Comparison of ENCODE assay signal across 11 cellular contexts in genomic region chr10:44051584-44052385, GRCh38.
DNase-seq lines count a peak whose midpoint lies in the region; ATAC-seq and TF ChIP-seq lines count a peak whose summit lies in the region.
"Had no signal": no experiment of that assay in that cellular context is flagged by ENCODE, and none has a peak within 500 bp of the region (broad histone marks: within the 10 kb centered on the region; RNA-seq: fewer than 3 reads in every experiment).

No MANE protein-coding gene starts in this region.

- DNase-seq in HCEC 1CT, result peak; percentile 45
- peak; percentile 27 for DNase-seq in adipocyte (ENCODE audit: low read depth)
- DNase-seq in hepatic stellate cell (ENCODE audit: low spot score), result peak; percentile 22
- DNase-seq in thoracic aorta (ENCODE audit: low spot score), result peak; percentile 26
- no peak for DNase-seq in NCI-H524 treated with DMSO at 0.1 percent for 48 hours (lab: John Stamatoyannopoulos, UW)
- DNase-seq in activated gamma-delta T cell (lab: John Stamatoyannopoulos, UW), result no peak
- DNase-seq: hippocampal formation; OCI-M1; stimulated activated CD4-positive, alpha-beta T cell treated with anti-CD3 and anti-CD28 coated beads, Interleukin-4, amount 100 ng/mL, for 24 hours had no signal

- no peak overlapping the region for H3K9ac ChIP-seq in adipocyte (ENCODE audit: low read length)

- TF ChIP-seq CTCF in thoracic aorta (IDR thresholded peaks at IDR 0.05), result no peak

- H3K4me1 ChIP-seq in adipocyte (ENCODE audit: control insufficient read depth, insufficient read depth, low read length), result peaks cover 9% of the 10 kb centered on the region
- peaks cover under 1 to 35% of the 10 kb centered on the region in 2 donors for H3K4me1 ChIP-seq in thoracic aorta (ENCODE audit: control insufficient read depth in 1 of 2, low read depth in 2 of 2)
- H3K4me1 ChIP-seq: psoas muscle had no signal

- no peak overlapping the region for H3K27ac ChIP-seq in thoracic aorta
- H3K27ac ChIP-seq: psoas muscle had no signal

- ATAC-seq in thoracic aorta (ENCODE audit: insufficient number of reproducible peaks, low FRiP score, low read depth) (peak; percentile 50), HG02623 (IDR thresholded peaks at IDR 0.05; ENCODE audit: unreplicated experiment) (no peak)
- ATAC-seq: psoas muscle had no signal

- H3K9me3 ChIP-seq in adipocyte (ENCODE audit: control insufficient read depth, low read length) (no peaks in the 10 kb centered on the region), thoracic aorta (no peaks in the 10 kb centered on the region)
- H3K9me3 ChIP-seq: psoas muscle had no signal

- H3K36me3 ChIP-seq in adipocyte (ENCODE audit: control insufficient read depth, insufficient read depth, low read length, severe bottlenecking) (no peaks in the 10 kb centered on the region), thoracic aorta (no peaks in the 10 kb centered on the region)

- H3K27me3 ChIP-seq in adipocyte (replicated peaks; ENCODE audit: control insufficient read depth, insufficient read depth, low read length), result no peaks in the 10 kb centered on the region
- H3K27me3 ChIP-seq in thoracic aorta (replicated peaks; ENCODE audit: insufficient read depth), result no peaks in the 10 kb centered on the region

- H3K4me3 ChIP-seq in adipocyte (ENCODE audit: low read length), result no peak overlapping the region
- no peak overlapping the region for H3K4me3 ChIP-seq in thoracic aorta
- H3K4me3 ChIP-seq: psoas muscle had no signal

Comparison
In these comparisons a context has a peak if more than half of its experiments do, and no peak if none do; other contexts are left out.
1. DNase-seq: peak in HCEC 1CT (single experiment), adipocyte (single experiment), hepatic stellate cell (single experiment) and thoracic aorta (single experiment); none in NCI-H524 treated with DMSO at 0.1 percent for 48 hours (single experiment) and activated gamma-delta T cell (single experiment).